26 cellular contexts compared by ENCODE assay signal in genomic region chr20:52914870-52915269, GRCh38. TPM values are rescaled to one million over a fixed set of nuclear protein-coding genes. Genes with fewer than 3 reads are reported as not detected.
DNase-seq lines count a peak whose midpoint lies in the region; ATAC-seq, FAIRE-seq and TF ChIP-seq lines count a peak whose summit lies in the region.
"Had no signal": no experiment of that assay in that cellular context is flagged by ENCODE, and none has a peak within 500 bp of the region (broad histone marks: within the 10 kb centered on the region; RNA-seq: fewer than 3 reads in every experiment).

No MANE protein-coding gene starts in this region.

- no peak overlapping the region for H2AFZ ChIP-seq in HepG2 (ENCODE audit: low read length)
- H2AFZ ChIP-seq: GM23338 had no signal

- H3K4me3 Mint-ChIP-seq in neural crest cell, result no peak overlapping the region
- H3K4me3 Mint-ChIP-seq: CD4-positive, alpha-beta memory T cell; GM23338; H9 had no signal

- peaks cover 5% of the 10 kb centered on the region for H3K4me1 Mint-ChIP-seq in neural crest cell
- H3K4me1 Mint-ChIP-seq: CD4-positive, alpha-beta memory T cell; GM23338 had no signal

- no peaks in the 10 kb centered on the region for H3K27me3 ChIP-seq in HepG2 (ENCODE audit: control insufficient read depth in 1 of 2, insufficient read depth in 2 of 2, low read length in 2 of 2)
- H3K27me3 ChIP-seq in right lobe of liver, result no peaks in the 10 kb centered on the region
- no peaks in the 10 kb centered on the region for H3K27me3 ChIP-seq in body of pancreas
- no peaks in the 10 kb centered on the region for H3K27me3 ChIP-seq in effector memory CD4-positive, alpha-beta T cell (replicated peaks; ENCODE audit: control insufficient read depth, insufficient read depth, low read length, poor library complexity, severe bottlenecking)
- H3K27me3 ChIP-seq: BE2C; BLaER1 treated with 17β-estradiol and CSF1 and Interleukin-3, amounts not matched to agents 10 nM and 100 nM had no signal

- H3K9me3 ChIP-seq in HepG2 (ENCODE audit: low read length) (peaks cover 25% of the 10 kb centered on the region), right lobe of liver (peaks cover 0 to 16% (median 3%) of the 10 kb centered on the region in 4 donors), body of pancreas (peaks cover 0 to 4% (median 0%) of the 10 kb centered on the region in 3 donors)
- H3K9me3 ChIP-seq in effector memory CD4-positive, alpha-beta T cell (ENCODE audit: control insufficient read depth, low read length), result no peaks in the 10 kb centered on the region
- H3K9me3 ChIP-seq: A549, BE2C had no signal

- H3K36me3 ChIP-seq in HepG2 (replicated peaks in 1 of 2; ENCODE audit: control insufficient read depth in 1 of 2, insufficient read depth in 2 of 2, low read length in 2 of 2) (no peaks in the 10 kb centered on the region), right lobe of liver (no peaks in the 10 kb centered on the region), body of pancreas (replicated peaks in 1 of 2; ENCODE audit: insufficient read depth in 1 of 2, low read depth in 2 of 2) (no peaks in the 10 kb centered on the region)
- no peaks in the 10 kb centered on the region for H3K36me3 ChIP-seq in effector memory CD4-positive, alpha-beta T cell (ENCODE audit: control insufficient read depth, insufficient read depth, low read length)
- H3K36me3 ChIP-seq: BE2C; BLaER1 treated with 17β-estradiol and CSF1 and Interleukin-3, amounts not matched to agents 10 nM and 100 nM had no signal

- H3K27ac Mint-ChIP-seq in neural crest cell (ENCODE audit: unreplicated experiment), result peak overlapping the region; percentile 43
- H3K27ac Mint-ChIP-seq: CD4-positive, alpha-beta memory T cell; GM23338; H9 had no signal

- TF ChIP-seq CTCF in HepG2 (CRISPR knock-in tag; IDR thresholded peaks at IDR 0.05), result no peak
- no peak for TF ChIP-seq CTCF in right lobe of liver (IDR thresholded peaks at IDR 0.05)
- no peak for TF ChIP-seq CTCF in body of pancreas (IDR thresholded peaks at IDR 0.05)
- TF ChIP-seq CTCF in neural crest cell (conservative IDR thresholded peaks at IDR 0.05), result no peak

- DNase-seq in HepG2 (ENCODE audit: low spot score), result no peak
- DNase-seq in right lobe of liver, result no peak
- no peak for DNase-seq in body of pancreas
- no peak for DNase-seq in neural crest cell (ENCODE audit: low read depth, low spot score)
- no peak for DNase-seq in NCI-H2029 treated with DMSO at 0.1 percent for 48 hours (lab: John Stamatoyannopoulos, UW)
- no peak for DNase-seq in effector memory CD4-positive, alpha-beta T cell
- DNase-seq: ACHN; AML-193; BE2C; Calu3; CD4-positive, alpha-beta memory T cell; COR-L47; DMS53; DMS79 treated with DMSO at 0.1 percent for 48 hours; GF-D8; H9 had no signal

- TF ChIP-seq POLR2A in HepG2 (IDR thresholded peaks at IDR 0.05; ENCODE audit: insufficient read depth in 1 of 2, low read depth in 2 of 2, low read length in 2 of 2) (no peak), right lobe of liver (IDR thresholded peaks at IDR 0.05) (no peak), body of pancreas (IDR thresholded peaks at IDR 0.05) (no peak)

- H3K4me1 ChIP-seq in HepG2 (ENCODE audit: insufficient read depth, low read length) (peaks cover 16% of the 10 kb centered on the region), right lobe of liver (peaks cover 0 to 8% (median 0%) of the 10 kb centered on the region in 4 donors), body of pancreas (no peaks in the 10 kb centered on the region)
- H3K4me1 ChIP-seq in effector memory CD4-positive, alpha-beta T cell (ENCODE audit: control insufficient read depth, insufficient read depth, low read length, poor library complexity, severe bottlenecking), result no peaks in the 10 kb centered on the region
- H3K4me1 ChIP-seq: A549; BE2C; BLaER1 treated with 17β-estradiol and CSF1 and Interleukin-3, amounts not matched to agents 10 nM and 100 nM had no signal

- no peak for TF ChIP-seq EP300 in HepG2 (IDR thresholded peaks at IDR 0.05; ENCODE audit: low read depth in 2 of 2, low read length in 2 of 2)
- TF ChIP-seq EP300 in HepG2 (CRISPR knock-in tag; IDR thresholded peaks at IDR 0.05; ENCODE audit: borderline replicate concordance), result no peak

- no peaks in the 10 kb centered on the region for H3K27me3 Mint-ChIP-seq in neural crest cell (ENCODE audit: low read depth)
- H3K27me3 Mint-ChIP-seq: CD4-positive, alpha-beta memory T cell had no signal

- peaks cover 10% of the 10 kb centered on the region for H3K9me3 Mint-ChIP-seq in neural crest cell

- POLR2A ChIA-PET in HepG2 (lab: Yijun Ruan, JAX), result no interaction called here

- CTCF ChIA-PET in HepG2 (lab: Yijun Ruan, JAX; ENCODE audit: low intra/inter-chr PET ratio, low total read pairs), result no interaction called here

- no peaks in the 10 kb centered on the region for H3K36me3 Mint-ChIP-seq in neural crest cell (ENCODE audit: low read depth)

- intact Hi-C loops in HepG2 (cut with micrococcal nuclease; ENCODE audit: unreplicated experiment), result loop anchor here (1.0 kb wide), 1 partner anchor 9 kb away; no protein-coding TSS in a partner anchor
- intact Hi-C loops in right lobe of liver (cut with DNase I), result no loop called here
- intact Hi-C loops in body of pancreas (cut with DNase I), result no loop called here

- no TSS peak for BruUV-seq in HepG2 (replicated peaks; lab: Mats Ljungman, UMichigan)

- FAIRE-seq in HepG2 (lab: Jason Lieb, UNC), result no peak
- FAIRE-seq: A549, GM12891, GM18507 had no signal

- H3K9ac ChIP-seq in HepG2 (ENCODE audit: insufficient read depth, low read depth, low read length), result no peak overlapping the region
- H3K9ac ChIP-seq: BLaER1 treated with 17β-estradiol and CSF1 and Interleukin-3, amounts not matched to agents 10 nM and 100 nM had no signal

- 6% methylated on average over 2 of the region's 2 CpGs for WGBS in HepG2 (ENCODE audit: low lambda C conversion rate)
- WGBS in right lobe of liver (ENCODE audit: insufficient coverage, low coverage, low lambda C conversion rate, missing lambda C conversion rate), result 33% methylated on average over 1 of the region's 2 CpGs
- 50 to 51% methylated on average over 2 of the region's 2 CpGs for WGBS in body of pancreas, 2 donors

- H3K27ac ChIP-seq in HepG2 (ENCODE audit: extremely low read length, insufficient read depth, low read length) (no peak overlapping the region), right lobe of liver (no peak overlapping the region), body of pancreas (no peak overlapping the region)
- no peak overlapping the region for H3K27ac ChIP-seq in effector memory CD4-positive, alpha-beta T cell (ENCODE audit: insufficient read depth, low read length, poor library complexity, severe bottlenecking)
- H3K27ac ChIP-seq: 22Rv1; A549; BLaER1 treated with 17β-estradiol and CSF1 and Interleukin-3, amounts not matched to agents 10 nM and 100 nM had no signal

- in situ Hi-C loops in HepG2 (cut with HindIII; ENCODE audit: extremely low pct_ligation_motif_present, low pct_unique_long_range_greater_than_20kb), result no loop called here

- TF ChIP-seq RAD21 in HepG2 (CRISPR knock-in tag; IDR thresholded peaks at IDR 0.05), result no peak

- H3K4me3 ChIP-seq in HepG2 (replicated peaks in 1 of 3; ENCODE audit: insufficient read depth in 1 of 3, low read depth in 2 of 3, low read length in 3 of 3), result no peak overlapping the region
- H3K4me3 ChIP-seq in right lobe of liver, result no peak overlapping the region
- no peak overlapping the region for H3K4me3 ChIP-seq in body of pancreas
- H3K4me3 ChIP-seq in effector memory CD4-positive, alpha-beta T cell (ENCODE audit: insufficient read depth, low read depth, low read length, poor library complexity, severe bottlenecking), result no peak overlapping the region
- H3K4me3 ChIP-seq: A549; BLaER1 treated with 17β-estradiol and CSF1 and Interleukin-3, amounts not matched to agents 10 nM and 100 nM; GM23338 had no signal

- H3K79me2 ChIP-seq in HepG2 (ENCODE audit: insufficient read depth, low read length), result no peaks in the 10 kb centered on the region

- no peak overlapping the region for H3K4me2 ChIP-seq in HepG2 (ENCODE audit: low read depth, low read length)
- H3K4me2 ChIP-seq: A549; BLaER1 treated with 17β-estradiol and CSF1 and Interleukin-3, amounts not matched to agents 10 nM and 100 nM; GM23338 had no signal

- ATAC-seq in HepG2, result no peak
- no peak for ATAC-seq in right lobe of liver
- peak; percentile 33 for ATAC-seq in body of pancreas
- ATAC-seq in GM21515 (IDR thresholded peaks at IDR 0.05; ENCODE audit: unreplicated experiment), result no peak
- no peak for ATAC-seq in GM18870 (IDR thresholded peaks at IDR 0.05; ENCODE audit: unreplicated experiment)
- ATAC-seq: A549, GM23338, HCT116 had no signal

- H4K20me1 ChIP-seq in HepG2 (ENCODE audit: insufficient read depth, low read length), result no peaks in the 10 kb centered on the region
- H4K20me1 ChIP-seq: BLaER1 treated with 17β-estradiol and CSF1 and Interleukin-3, amounts not matched to agents 10 nM and 100 nM had no signal

TF ChIP-seq in HepG2, 621 proteins besides CTCF, POLR2A, EP300 and RAD21 (continues in another document):
- TF ChIP-seq MATR3 (CRISPR knock-in tag; IDR thresholded peaks at IDR 0.05), result no peak
- TF ChIP-seq ZNF260 (CRISPR knock-in tag; IDR thresholded peaks at IDR 0.05; ENCODE audit: borderline replicate concordance, low read depth), result no peak

RNA-seq across cellular contexts. Expression of gene TSHZ2, which starts 57.3 kb away (rescaled TPM):
- total RNA-seq in HepG2 (2016; rRNA removed; fragmentation: Illumina TruSeq; extraction: Trizol) (not detected in 2 replicates), right lobe of liver (10 to 100 TPM; 14.2 to 28.1 (median 21.0) TPM), body of pancreas (1 to 10 TPM; 6.0 to 9.6 TPM), neural crest cell (6.4 and 8.5 TPM in 2 replicates)
- total RNA-seq in HepG2 (2016; cell fraction: cytosol; rRNA removed; fragmentation: Illumina TruSeq; extraction: Trizol; ENCODE audit: low read depth), result under 0.01 TPM in 1 of 2 replicates, not detected in the other
- not detected in 2 replicates for total RNA-seq in HepG2 (2016; cell fraction: insoluble cytoplasmic fraction; rRNA removed; fragmentation: Illumina TruSeq; extraction: Trizol)
- not detected in 2 replicates for total RNA-seq in HepG2 (2016; cell fraction: membrane; rRNA removed; fragmentation: Illumina TruSeq; extraction: Trizol)
- total RNA-seq in HepG2 (2016; cell fraction: nucleus; rRNA removed; fragmentation: Illumina TruSeq; extraction: Trizol), result not detected in 2 replicates
- 0.01 and 0.13 TPM in 2 replicates for polyA plus RNA-seq in HepG2 (2011; rRNA removed)
- 0.01 and 0.13 TPM in 2 replicates for polyA plus RNA-seq in HepG2 (2011; cell fraction: cytosol; rRNA removed)
- polyA plus RNA-seq in HepG2 (2011; cell fraction: nucleus; rRNA removed), result 0.13 and 0.55 TPM in 2 replicates
- 0.21 and 0.42 TPM in 2 replicates for polyA plus RNA-seq in HepG2 (2012)
- not detected in 2 replicates for polyA plus RNA-seq in HepG2 (2016; cell fraction: cytosol; fragmentation: Illumina TruSeq; extraction: Trizol; ENCODE audit: low read depth)
- polyA plus RNA-seq in HepG2 (2016; cell fraction: insoluble cytoplasmic fraction; fragmentation: Illumina TruSeq; extraction: Trizol; ENCODE audit: low read depth), result 0.08 TPM in 1 of 2 replicates, not detected in the other
- not detected in 2 replicates for polyA plus RNA-seq in HepG2 (2016; cell fraction: membrane; fragmentation: Illumina TruSeq; extraction: Trizol; ENCODE audit: low read depth)
- not detected in 2 replicates for polyA plus RNA-seq in HepG2 (2016; cell fraction: nucleus; fragmentation: Illumina TruSeq; extraction: Trizol; ENCODE audit: insufficient read depth, low read depth)
- polyA minus RNA-seq in HepG2 (2011; rRNA and poly(A)+ RNA removed; ENCODE audit: low replicate concordance), result 0.32 and 3.2 TPM in 2 replicates
- polyA minus RNA-seq in HepG2 (2011; cell fraction: cytosol; rRNA and poly(A)+ RNA removed), result 0.18 and 0.30 TPM in 2 replicates
- polyA minus RNA-seq in HepG2 (2011; cell fraction: nucleus; rRNA and poly(A)+ RNA removed), result 0.52 and 1.7 TPM in 2 replicates
- total RNA-seq: Calu3, G401 had no signal
- polyA plus RNA-seq: A549 had no signal
